ENCODE assay signal across 9 cellular contexts in genomic region chr10:132606031-132606491, GRCh38.
"Had no signal": no experiment of that assay in that cellular context is flagged by ENCODE, and none has a peak within 500 bp of the region (broad histone marks: within the 10 kb centered on the region; RNA-seq: fewer than 3 reads in every experiment).

No MANE protein-coding gene starts in this region.

- H3K27me3 ChIP-seq: gastroesophageal sphincter, ovary had no signal

- ATAC-seq: gastroesophageal sphincter; stimulated activated effector memory CD8-positive, alpha-beta T cell treated with anti-CD3 and anti-CD28 coated beads, Interleukin-12 subunit alpha, Interleukin-12 subunit beta, amount 100 ng/mL, for 72 hours; T-helper 17 cell had no signal

- DNase-seq: activated B cell treated with CpG ODN at 0.5 μM for 24 hours; activated CD4-positive, alpha-beta T cell treated with anti-CD3 and anti-CD28 coated beads, Interleukin-2, amount 50 U/mL, for 1 hour; activated T-cell treated with anti-CD3 and anti-CD28 coated beads, Interleukin-2, amount 50 U/mL, for 1 hour; effector CD8-positive, alpha-beta T cell; small intestine; T-helper 17 cell had no signal

- H3K36me3 ChIP-seq: ovary had no signal

- H3K9me3 ChIP-seq: gastroesophageal sphincter, ovary had no signal
